2 cellular contexts compared by ENCODE assay signal in the genomic region with DNA sequence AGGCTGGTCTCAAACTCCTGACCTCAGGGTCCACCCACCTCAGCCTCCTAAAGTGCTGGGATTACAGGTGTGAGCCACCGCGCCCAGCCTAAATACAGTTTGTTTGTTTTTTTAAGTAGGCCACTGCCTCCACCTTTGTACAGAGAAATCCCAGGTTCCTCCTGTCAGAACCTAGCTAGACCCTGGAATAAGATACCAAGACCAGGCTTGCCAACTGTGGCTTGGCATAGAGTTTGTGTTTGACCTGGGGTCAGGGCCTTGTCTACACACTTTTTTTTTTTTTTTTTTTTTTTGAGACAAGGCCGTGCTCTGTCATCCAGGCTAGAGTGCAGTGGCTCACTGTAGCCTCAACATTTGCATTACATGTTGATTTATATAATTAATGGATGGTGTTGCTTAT.
TF ChIP-seq lines count a peak whose summit lies in the region.

No MANE protein-coding gene starts in this region.

TF ChIP-seq in liver, 16 proteins besides CTCF, POLR2A, EP300 and RAD21 (continued from another document):
- TF ChIP-seq GABPA (IDR thresholded peaks at IDR 0.05 in 1 of 2, conservative IDR thresholded peaks at IDR 0.05 in 1 of 2), result no peak
- TF ChIP-seq, protein P1, sequence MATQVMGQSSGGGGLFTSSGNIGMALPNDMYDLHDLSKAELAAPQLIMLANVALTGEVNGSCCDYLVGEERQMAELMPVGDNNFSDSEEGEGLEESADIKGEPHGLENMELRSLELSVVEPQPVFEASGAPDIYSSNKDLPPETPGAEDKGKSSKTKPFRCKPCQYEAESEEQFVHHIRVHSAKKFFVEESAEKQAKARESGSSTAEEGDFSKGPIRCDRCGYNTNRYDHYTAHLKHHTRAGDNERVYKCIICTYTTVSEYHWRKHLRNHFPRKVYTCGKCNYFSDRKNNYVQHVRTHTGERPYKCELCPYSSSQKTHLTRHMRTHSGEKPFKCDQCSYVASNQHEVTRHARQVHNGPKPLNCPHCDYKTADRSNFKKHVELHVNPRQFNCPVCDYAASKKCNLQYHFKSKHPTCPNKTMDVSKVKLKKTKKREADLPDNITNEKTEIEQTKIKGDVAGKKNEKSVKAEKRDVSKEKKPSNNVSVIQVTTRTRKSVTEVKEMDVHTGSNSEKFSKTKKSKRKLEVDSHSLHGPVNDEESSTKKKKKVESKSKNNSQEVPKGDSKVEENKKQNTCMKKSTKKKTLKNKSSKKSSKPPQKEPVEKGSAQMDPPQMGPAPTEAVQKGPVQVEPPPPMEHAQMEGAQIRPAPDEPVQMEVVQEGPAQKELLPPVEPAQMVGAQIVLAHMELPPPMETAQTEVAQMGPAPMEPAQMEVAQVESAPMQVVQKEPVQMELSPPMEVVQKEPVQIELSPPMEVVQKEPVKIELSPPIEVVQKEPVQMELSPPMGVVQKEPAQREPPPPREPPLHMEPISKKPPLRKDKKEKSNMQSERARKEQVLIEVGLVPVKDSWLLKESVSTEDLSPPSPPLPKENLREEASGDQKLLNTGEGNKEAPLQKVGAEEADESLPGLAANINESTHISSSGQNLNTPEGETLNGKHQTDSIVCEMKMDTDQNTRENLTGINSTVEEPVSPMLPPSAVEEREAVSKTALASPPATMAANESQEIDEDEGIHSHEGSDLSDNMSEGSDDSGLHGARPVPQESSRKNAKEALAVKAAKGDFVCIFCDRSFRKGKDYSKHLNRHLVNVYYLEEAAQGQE (IDR thresholded peaks at IDR 0.05), result no peak
- peak; percentile 80 for TF ChIP-seq SP1 (IDR thresholded peaks at IDR 0.05)
- TF ChIP-seq, protein P2, sequence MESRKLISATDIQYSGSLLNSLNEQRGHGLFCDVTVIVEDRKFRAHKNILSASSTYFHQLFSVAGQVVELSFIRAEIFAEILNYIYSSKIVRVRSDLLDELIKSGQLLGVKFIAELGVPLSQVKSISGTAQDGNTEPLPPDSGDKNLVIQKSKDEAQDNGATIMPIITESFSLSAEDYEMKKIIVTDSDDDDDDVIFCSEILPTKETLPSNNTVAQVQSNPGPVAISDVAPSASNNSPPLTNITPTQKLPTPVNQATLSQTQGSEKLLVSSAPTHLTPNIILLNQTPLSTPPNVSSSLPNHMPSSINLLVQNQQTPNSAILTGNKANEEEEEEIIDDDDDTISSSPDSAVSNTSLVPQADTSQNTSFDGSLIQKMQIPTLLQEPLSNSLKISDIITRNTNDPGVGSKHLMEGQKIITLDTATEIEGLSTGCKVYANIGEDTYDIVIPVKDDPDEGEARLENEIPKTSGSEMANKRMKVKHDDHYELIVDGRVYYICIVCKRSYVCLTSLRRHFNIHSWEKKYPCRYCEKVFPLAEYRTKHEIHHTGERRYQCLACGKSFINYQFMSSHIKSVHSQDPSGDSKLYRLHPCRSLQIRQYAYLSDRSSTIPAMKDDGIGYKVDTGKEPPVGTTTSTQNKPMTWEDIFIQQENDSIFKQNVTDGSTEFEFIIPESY (IDR thresholded peaks at IDR 0.05), result peak; percentile 28
- no peak for TF ChIP-seq YY1 (IDR thresholded peaks at IDR 0.05)
- TF ChIP-seq RXRA (IDR thresholded peaks at IDR 0.05), result peak; percentile 79 to 86
- no peak for TF ChIP-seq TAF1 (conservative IDR thresholded peaks at IDR 0.05)
- TF ChIP-seq NR2F2 (IDR thresholded peaks at IDR 0.05), result peak; percentile 19
- TF ChIP-seq JUND (IDR thresholded peaks at IDR 0.05), result no peak
- TF ChIP-seq HNF4G (IDR thresholded peaks at IDR 0.05), result no peak
- TF ChIP-seq FOXA2 (IDR thresholded peaks at IDR 0.05), result peak; percentile 29
- TF ChIP-seq EGR1 (IDR thresholded peaks at IDR 0.05; ENCODE audit: low read depth in 2 of 2), result no peak
- TF ChIP-seq, protein P3, sequence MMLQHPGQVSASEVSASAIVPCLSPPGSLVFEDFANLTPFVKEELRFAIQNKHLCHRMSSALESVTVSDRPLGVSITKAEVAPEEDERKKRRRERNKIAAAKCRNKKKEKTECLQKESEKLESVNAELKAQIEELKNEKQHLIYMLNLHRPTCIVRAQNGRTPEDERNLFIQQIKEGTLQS (IDR thresholded peaks at IDR 0.05), result no peak
- peak; percentile 73 to 74 for TF ChIP-seq HNF4A (conservative IDR thresholded peaks at IDR 0.05)

TF ChIP-seq in HepG2, 621 proteins besides CTCF, POLR2A, EP300 and RAD21:
- TF ChIP-seq, protein P4, sequence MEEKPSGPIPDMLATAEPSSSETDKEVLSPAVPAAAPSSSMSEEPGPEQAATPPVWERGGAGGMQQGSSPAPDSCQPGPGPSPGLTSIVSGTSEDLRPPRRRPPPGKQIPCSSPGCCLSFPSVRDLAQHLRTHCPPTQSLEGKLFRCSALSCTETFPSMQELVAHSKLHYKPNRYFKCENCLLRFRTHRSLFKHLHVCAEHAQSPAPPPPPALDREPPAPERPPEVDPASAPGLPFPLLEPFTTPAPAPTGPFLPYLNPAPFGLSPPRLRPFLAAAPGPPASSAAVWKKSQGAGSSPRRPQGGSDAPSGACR (CRISPR knock-in tag; IDR thresholded peaks at IDR 0.05), result no peak
- no peak for TF ChIP-seq ZBTB21 (CRISPR knock-in tag; IDR thresholded peaks at IDR 0.05)
- TF ChIP-seq TOPORS (CRISPR knock-in tag; IDR thresholded peaks at IDR 0.05), result no peak
- TF ChIP-seq SP1 (IDR thresholded peaks at IDR 0.05), result no peak
- TF ChIP-seq SP1 (CRISPR knock-in tag; IDR thresholded peaks at IDR 0.05), result no peak
- TF ChIP-seq HOXA5 (CRISPR knock-in tag; IDR thresholded peaks at IDR 0.05), result no peak
- TF ChIP-seq, protein P5, sequence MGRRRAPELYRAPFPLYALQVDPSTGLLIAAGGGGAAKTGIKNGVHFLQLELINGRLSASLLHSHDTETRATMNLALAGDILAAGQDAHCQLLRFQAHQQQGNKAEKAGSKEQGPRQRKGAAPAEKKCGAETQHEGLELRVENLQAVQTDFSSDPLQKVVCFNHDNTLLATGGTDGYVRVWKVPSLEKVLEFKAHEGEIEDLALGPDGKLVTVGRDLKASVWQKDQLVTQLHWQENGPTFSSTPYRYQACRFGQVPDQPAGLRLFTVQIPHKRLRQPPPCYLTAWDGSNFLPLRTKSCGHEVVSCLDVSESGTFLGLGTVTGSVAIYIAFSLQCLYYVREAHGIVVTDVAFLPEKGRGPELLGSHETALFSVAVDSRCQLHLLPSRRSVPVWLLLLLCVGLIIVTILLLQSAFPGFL (CRISPR knock-in tag; IDR thresholded peaks at IDR 0.05), result no peak
- no peak for TF ChIP-seq BRD4 (CRISPR knock-in tag; IDR thresholded peaks at IDR 0.05)
- TF ChIP-seq CENPT (CRISPR knock-in tag; IDR thresholded peaks at IDR 0.05; ENCODE audit: low read depth), result no peak
